Comparison of ENCODE assay signal across 37 cellular contexts in the genomic region with DNA sequence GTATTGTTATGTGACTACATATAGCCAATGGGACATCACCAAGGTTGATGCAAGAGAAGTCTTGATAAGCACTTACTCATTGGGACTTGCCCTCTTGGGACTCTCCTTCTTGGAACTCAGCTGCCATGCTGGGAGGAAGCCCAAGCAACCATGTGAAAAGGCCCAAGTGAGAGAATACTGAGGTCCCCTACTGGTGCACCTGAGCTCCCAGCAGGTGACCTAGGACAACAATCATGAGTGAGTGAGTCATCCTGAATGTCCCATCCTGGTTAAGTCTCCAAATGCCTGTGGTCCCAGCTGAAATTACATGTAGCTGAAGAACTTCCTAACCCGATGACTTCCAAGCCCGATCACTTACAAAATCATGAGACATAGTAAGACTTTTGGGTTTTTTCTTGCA.
"Had no signal": no experiment of that assay in that cellular context is flagged by ENCODE, and none has a peak within 500 bp of the region (broad histone marks: within the 10 kb centered on the region; RNA-seq: fewer than 3 reads in every experiment).

No MANE protein-coding gene starts in this region.

- H3K9me3 ChIP-seq: ascending aorta had no signal

- H3K27ac Mint-ChIP-seq: activated B cell treated with CpG ODN at 0.5 μM for 24 hours; activated CD4-positive, alpha-beta memory T cell treated with anti-CD3 and anti-CD28 coated beads for 36 hours; activated CD4-positive, alpha-beta T cell treated with anti-CD3 and anti-CD28 coated beads, Interleukin-2, amount 10 ng/mL, durations not matched to agents 24 days and 14 days; activated CD8-positive, alpha-beta memory T cell treated with anti-CD3 and anti-CD28 coated beads, Interleukin-2, amount 10 ng/mL, durations not matched to agents 7 days and 5 days; activated CD8-positive, alpha-beta T cell treated with anti-CD3 and anti-CD28 coated beads for 36 hours; activated naive CD4-positive, alpha-beta T cell treated with anti-CD3 and anti-CD28 coated beads, Interleukin-2, amount 10 ng/mL, durations not matched to agents 7 days and 5 days; activated naive CD4-positive, alpha-beta T cell treated with anti-CD3 and anti-CD28 coated beads, Interleukin-2, amount 50 U/mL, for 24 hours; activated naive CD8-positive, alpha-beta T cell; activated naive CD8-positive, alpha-beta T cell treated with anti-CD3 and anti-CD28 coated beads, Interleukin-2, amount 10 ng/mL, durations not matched to agents 7 days and 5 days; activated naive CD8-positive, alpha-beta T cell treated with anti-CD3 and anti-CD28 coated beads, Interleukin-2, amount 50 U/mL, for 24 hours; activated T-cell treated with anti-CD3 and anti-CD28 coated beads, Interleukin-2, amount 50 U/mL, for 24 hours; activated T-helper 2 cell treated with anti-CD3 and anti-CD28 coated beads, Interferon-gamma antibody, Interleukin-2, Interleukin-4, amounts not matched to agents 10 μg/mL and 5 μg/mL and 100 μg/mL, durations not matched to agents 14 hours and 24 hours and 36 hours; brain; T-helper 1 cell treated with Interleukin-12 subunit alpha and Interleukin-12 subunit beta and Interleukin-4 antibody, amounts not matched to agents 30 μg/mL and 1 μg/mL, for 36 hours; T-helper 2 cell treated with Interferon-gamma antibody and Interleukin-4, amounts not matched to agents 5 μg/mL and 100 μg/mL, for 36 hours had no signal

- H3K27me3 Mint-ChIP-seq: activated CD4-positive, alpha-beta T cell treated with anti-CD3 and anti-CD28 coated beads, Interleukin-2, amount 10 ng/mL, durations not matched to agents 24 days and 14 days had no signal

- H3K9me3 Mint-ChIP-seq: activated B cell treated with CpG ODN at 0.5 μM for 24 hours; activated T-helper 2 cell treated with anti-CD3 and anti-CD28 coated beads, Interferon-gamma antibody, Interleukin-2, Interleukin-4, amounts not matched to agents 10 μg/mL and 5 μg/mL and 100 μg/mL, durations not matched to agents 14 hours and 24 hours and 36 hours had no signal

- H3K36me3 ChIP-seq: ascending aorta, cardiac muscle cell had no signal

- H3K27me3 ChIP-seq: ascending aorta, cardiac muscle cell had no signal

- DNase-seq: activated B cell treated with CpG ODN at 0.5 μM for 24 hours; activated CD4-positive, alpha-beta memory T cell treated with anti-CD3 and anti-CD28 coated beads for 36 hours; activated CD4-positive, alpha-beta T cell treated with anti-CD3 and anti-CD28 coated beads for 4 hours; activated CD4-positive, alpha-beta T cell treated with anti-CD3 and anti-CD28 coated beads, Interleukin-2, amount 10 ng/mL, durations not matched to agents 24 days and 14 days; activated CD4-positive, alpha-beta T cell treated with anti-CD3 and anti-CD28 coated beads, Interleukin-2, amount 50 U/mL, for 1 hour; activated CD4-positive, alpha-beta T cell treated with anti-CD3 and anti-CD28 coated beads, Interleukin-2, amount 50 U/mL, for 4 hours; activated CD4-positive, CD25-positive, alpha-beta regulatory T cell treated with anti-CD3 and anti-CD28 coated beads, Interleukin-2, amount 50 U/mL, for 72 hours; activated CD8-positive, alpha-beta memory T cell treated with anti-CD3 and anti-CD28 coated beads, Interleukin-2, amount 10 ng/mL, durations not matched to agents 7 days and 5 days; activated CD8-positive, alpha-beta memory T cell treated with anti-CD3 and anti-CD28 coated beads, Interleukin-2, amount 50 U/mL, for 48 hours; activated CD8-positive, alpha-beta T cell treated with anti-CD3 and anti-CD28 coated beads for 36 hours; activated effector memory CD4-positive, alpha-beta T cell treated with Interleukin-2 at 50 U/mL for 16 hours; activated gamma-delta T cell; activated naive CD4-positive, alpha-beta T cell treated with anti-CD3 and anti-CD28 coated beads, Interleukin-2, amount 10 ng/mL, durations not matched to agents 7 days and 5 days; activated naive CD4-positive, alpha-beta T cell treated with Interleukin-2 at 50 U/mL for 16 hours; activated naive CD8-positive, alpha-beta T cell treated with anti-CD3 and anti-CD28 coated beads, Interleukin-2, amount 10 ng/mL, durations not matched to agents 7 days and 5 days; activated naive CD8-positive, alpha-beta T cell treated with anti-CD3 and anti-CD28 coated beads, Interleukin-2, amount 50 U/mL, for 24 hours; activated T-cell treated with anti-CD3 and anti-CD28 coated beads, Interleukin-2, amount 50 U/mL, for 24 hours; activated T-cell treated with anti-CD3 and anti-CD28 coated beads, Interleukin-2, amount 50 U/mL, for 48 hours; amygdala; anterior cingulate cortex; caudate nucleus; cerebellar nuclear complex; T-helper 1 cell; T-helper 2 cell; T-helper 9 cell had no signal

- H3K4me3 ChIP-seq: ascending aorta, cardiac muscle cell had no signal

- H3K27ac ChIP-seq: ascending aorta, cardiac muscle cell, VCaP had no signal

- H3K4me3 Mint-ChIP-seq: activated B cell treated with CpG ODN at 0.5 μM for 24 hours; activated CD4-positive, alpha-beta memory T cell treated with anti-CD3 and anti-CD28 coated beads for 36 hours; activated CD4-positive, alpha-beta T cell treated with anti-CD3 and anti-CD28 coated beads, Interleukin-2, amount 10 ng/mL, durations not matched to agents 24 days and 14 days; activated CD8-positive, alpha-beta memory T cell treated with anti-CD3 and anti-CD28 coated beads, Interleukin-2, amount 10 ng/mL, durations not matched to agents 7 days and 5 days; activated CD8-positive, alpha-beta T cell treated with anti-CD3 and anti-CD28 coated beads for 36 hours; activated naive CD4-positive, alpha-beta T cell treated with anti-CD3 and anti-CD28 coated beads, Interleukin-2, amount 10 ng/mL, durations not matched to agents 7 days and 5 days; activated naive CD4-positive, alpha-beta T cell treated with anti-CD3 and anti-CD28 coated beads, Interleukin-2, amount 50 U/mL, for 24 hours; activated naive CD8-positive, alpha-beta T cell; activated naive CD8-positive, alpha-beta T cell treated with anti-CD3 and anti-CD28 coated beads, Interleukin-2, amount 10 ng/mL, durations not matched to agents 7 days and 5 days; activated naive CD8-positive, alpha-beta T cell treated with anti-CD3 and anti-CD28 coated beads, Interleukin-2, amount 50 U/mL, for 24 hours; activated T-cell treated with anti-CD3 and anti-CD28 coated beads, Interleukin-2, amount 50 U/mL, for 24 hours; brain; central memory CD8-positive, alpha-beta T cell; T-helper 1 cell treated with Interleukin-12 subunit alpha and Interleukin-12 subunit beta and Interleukin-4 antibody, amounts not matched to agents 30 μg/mL and 1 μg/mL, for 36 hours; T-helper 2 cell treated with Interferon-gamma antibody and Interleukin-4, amounts not matched to agents 5 μg/mL and 100 μg/mL, for 36 hours had no signal

- FAIRE-seq: bronchial epithelial cell, TTC549 had no signal

- H3K4me1 Mint-ChIP-seq: activated B cell treated with CpG ODN at 0.5 μM for 24 hours; activated CD4-positive, alpha-beta T cell treated with anti-CD3 and anti-CD28 coated beads, Interleukin-2, amount 10 ng/mL, durations not matched to agents 24 days and 14 days; activated CD8-positive, alpha-beta memory T cell treated with anti-CD3 and anti-CD28 coated beads, Interleukin-2, amount 10 ng/mL, durations not matched to agents 7 days and 5 days; activated naive CD4-positive, alpha-beta T cell treated with anti-CD3 and anti-CD28 coated beads, Interleukin-2, amount 10 ng/mL, durations not matched to agents 7 days and 5 days; activated naive CD4-positive, alpha-beta T cell treated with anti-CD3 and anti-CD28 coated beads, Interleukin-2, amount 50 U/mL, for 24 hours; activated naive CD8-positive, alpha-beta T cell treated with anti-CD3 and anti-CD28 coated beads, Interleukin-2, amount 10 ng/mL, durations not matched to agents 7 days and 5 days; activated naive CD8-positive, alpha-beta T cell treated with anti-CD3 and anti-CD28 coated beads, Interleukin-2, amount 50 U/mL, for 24 hours; brain; central memory CD8-positive, alpha-beta T cell had no signal

- ATAC-seq: activated CD8-positive, alpha-beta memory T cell treated with anti-CD3 and anti-CD28 coated beads, Interleukin-2, amount 10 ng/mL, durations not matched to agents 7 days and 5 days; activated CD8-positive, alpha-beta T cell treated with anti-CD3 and anti-CD28 coated beads for 36 hours; activated naive CD8-positive, alpha-beta T cell treated with anti-CD3 and anti-CD28 coated beads, Interleukin-2, amount 50 U/mL, for 24 hours had no signal

- H3K36me3 Mint-ChIP-seq: activated CD4-positive, alpha-beta memory T cell treated with anti-CD3 and anti-CD28 coated beads for 36 hours; activated CD8-positive, alpha-beta memory T cell treated with anti-CD3 and anti-CD28 coated beads, Interleukin-2, amount 10 ng/mL, durations not matched to agents 7 days and 5 days; activated naive CD4-positive, alpha-beta T cell treated with anti-CD3 and anti-CD28 coated beads, Interleukin-2, amount 10 ng/mL, durations not matched to agents 7 days and 5 days; activated naive CD4-positive, alpha-beta T cell treated with anti-CD3 and anti-CD28 coated beads, Interleukin-2, amount 50 U/mL, for 24 hours; activated naive CD8-positive, alpha-beta T cell; activated naive CD8-positive, alpha-beta T cell treated with anti-CD3 and anti-CD28 coated beads, Interleukin-2, amount 10 ng/mL, durations not matched to agents 7 days and 5 days; brain had no signal
